In genomic region chr12:84804691-84805473, GRCh38 we compare ENCODE assay signal across 25 cellular contexts.
"Had no signal": no experiment of that assay in that cellular context is flagged by ENCODE, and none has a peak within 500 bp of the region (broad histone marks: within the 10 kb centered on the region; RNA-seq: fewer than 3 reads in every experiment).

No MANE protein-coding gene starts in this region.

- H3K27ac Mint-ChIP-seq: activated CD4-positive, alpha-beta memory T cell treated with anti-CD3 and anti-CD28 coated beads, Interleukin-2, amount 10 ng/mL, durations not matched to agents 7 days and 5 days; activated CD4-positive, alpha-beta T cell treated with anti-CD3 and anti-CD28 coated beads, Interleukin-2, amount 10 ng/mL, durations not matched to agents 7 days and 5 days; activated naive CD4-positive, alpha-beta T cell treated with anti-CD3 and anti-CD28 coated beads, Interleukin-2, amount 50 U/mL, for 72 hours; activated T-helper 2 cell treated with anti-CD3 and anti-CD28 coated beads, Interferon-gamma antibody, Interleukin-2, Interleukin-4, amounts not matched to agents 10 μg/mL and 5 μg/mL and 100 μg/mL, durations not matched to agents 14 hours and 24 hours and 36 hours; endodermal cell; natural killer cell treated with Interleukin-12 subunit alpha and Interleukin-12 subunit beta and Interleukin-15 and Interleukin-18, amount 100 ng/mL, for 72 hours; progenitor cell of endocrine pancreas had no signal

- ATAC-seq: activated naive CD4-positive, alpha-beta T cell treated with anti-CD3 and anti-CD28 coated beads, Interleukin-2, amount 50 U/mL, for 72 hours; activated T-cell treated with anti-CD3 and anti-CD28 coated beads, Interleukin-2, amount 50 U/mL, for 4 hours; esophagus mucosa; heart left ventricle; left lung; lower lobe of right lung; natural killer cell treated with Interleukin-12 subunit alpha and Interleukin-12 subunit beta and Interleukin-15 and Interleukin-18, amount 100 ng/mL, for 72 hours; right lobe of liver; stimulated activated naive CD8-positive, alpha-beta T cell treated with anti-CD3 and anti-CD28 coated beads, Interleukin-15, Interleukin-2, amounts not matched to agents 100 U/mL and 50 U/mL, for 24 hours had no signal

- H3K4me3 ChIP-seq: breast epithelium, heart left ventricle, left lung, lower lobe of right lung, right lobe of liver, thoracic aorta had no signal

- H3K4me3 Mint-ChIP-seq: activated CD4-positive, alpha-beta memory T cell treated with anti-CD3 and anti-CD28 coated beads, Interleukin-2, amount 10 ng/mL, durations not matched to agents 7 days and 5 days; activated CD4-positive, alpha-beta T cell treated with anti-CD3 and anti-CD28 coated beads, Interleukin-2, amount 10 ng/mL, durations not matched to agents 7 days and 5 days; activated T-cell treated with anti-CD3 and anti-CD28 coated beads, Interleukin-2, amount 50 U/mL, for 4 hours; endodermal cell; natural killer cell treated with Interleukin-12 subunit alpha and Interleukin-12 subunit beta and Interleukin-15 and Interleukin-18, amount 100 ng/mL, for 72 hours had no signal

- H3K36me3 ChIP-seq: breast epithelium, heart left ventricle, left lung, lower lobe of right lung, neutrophil, right lobe of liver, thoracic aorta had no signal

- H3K4me1 ChIP-seq: breast epithelium, heart left ventricle, left lung, lower lobe of right lung, right lobe of liver had no signal

- H3K27ac ChIP-seq: breast epithelium, heart left ventricle, left lung, lower lobe of right lung, neutrophil, right lobe of liver, thoracic aorta had no signal

- H3K9me3 Mint-ChIP-seq: activated CD4-positive, alpha-beta memory T cell treated with anti-CD3 and anti-CD28 coated beads, Interleukin-2, amount 10 ng/mL, durations not matched to agents 7 days and 5 days; activated CD4-positive, alpha-beta T cell treated with anti-CD3 and anti-CD28 coated beads, Interleukin-2, amount 10 ng/mL, durations not matched to agents 7 days and 5 days; activated T-cell treated with anti-CD3 and anti-CD28 coated beads, Interleukin-2, amount 50 U/mL, for 4 hours; activated T-helper 2 cell treated with anti-CD3 and anti-CD28 coated beads, Interferon-gamma antibody, Interleukin-2, Interleukin-4, amounts not matched to agents 10 μg/mL and 5 μg/mL and 100 μg/mL, durations not matched to agents 14 hours and 24 hours and 36 hours; endodermal cell had no signal

- H3K4me1 Mint-ChIP-seq: activated CD4-positive, alpha-beta memory T cell treated with anti-CD3 and anti-CD28 coated beads, Interleukin-2, amount 10 ng/mL, durations not matched to agents 7 days and 5 days; activated CD4-positive, alpha-beta T cell treated with anti-CD3 and anti-CD28 coated beads, Interleukin-2, amount 10 ng/mL, durations not matched to agents 7 days and 5 days had no signal

- H3K36me3 Mint-ChIP-seq: activated naive CD4-positive, alpha-beta T cell treated with anti-CD3 and anti-CD28 coated beads, Interleukin-2, amount 50 U/mL, for 72 hours; natural killer cell treated with Interleukin-12 subunit alpha and Interleukin-12 subunit beta and Interleukin-15 and Interleukin-18, amount 100 ng/mL, for 72 hours had no signal

- H3K27me3 Mint-ChIP-seq: natural killer cell treated with Interleukin-12 subunit alpha and Interleukin-12 subunit beta and Interleukin-15 and Interleukin-18, amount 100 ng/mL, for 72 hours had no signal

- H3K27me3 ChIP-seq: breast epithelium, heart left ventricle, left lung, neutrophil, right lobe of liver had no signal

- DNase-seq: activated CD4-positive, alpha-beta memory T cell treated with anti-CD3 and anti-CD28 coated beads, Interleukin-2, amount 10 ng/mL, durations not matched to agents 7 days and 5 days; activated CD4-positive, alpha-beta T cell treated with anti-CD3 and anti-CD28 coated beads for 1 hour; activated CD4-positive, alpha-beta T cell treated with anti-CD3 and anti-CD28 coated beads, Interleukin-2, amount 10 ng/mL, durations not matched to agents 7 days and 5 days; activated T-cell treated with anti-CD3 and anti-CD28 coated beads, Interleukin-2, amount 50 U/mL, for 4 hours; central memory CD4-positive, alpha-beta T cell; foreskin fibroblast; heart left ventricle; hypothalamus; left lung; lower lobe of right lung; mesenchymal stem cell; right lobe of liver; stimulated activated CD4-positive, alpha-beta T cell treated with anti-CD3 and anti-CD28 coated beads, Interleukin-2, amount 100 ng/mL, for 48 hours; stimulated activated naive CD8-positive, alpha-beta T cell treated with anti-CD3 and anti-CD28 coated beads, Interleukin-15, Interleukin-2, amounts not matched to agents 100 U/mL and 50 U/mL, for 24 hours; T1000; trophoblast cell had no signal
